In the genomic region with DNA sequence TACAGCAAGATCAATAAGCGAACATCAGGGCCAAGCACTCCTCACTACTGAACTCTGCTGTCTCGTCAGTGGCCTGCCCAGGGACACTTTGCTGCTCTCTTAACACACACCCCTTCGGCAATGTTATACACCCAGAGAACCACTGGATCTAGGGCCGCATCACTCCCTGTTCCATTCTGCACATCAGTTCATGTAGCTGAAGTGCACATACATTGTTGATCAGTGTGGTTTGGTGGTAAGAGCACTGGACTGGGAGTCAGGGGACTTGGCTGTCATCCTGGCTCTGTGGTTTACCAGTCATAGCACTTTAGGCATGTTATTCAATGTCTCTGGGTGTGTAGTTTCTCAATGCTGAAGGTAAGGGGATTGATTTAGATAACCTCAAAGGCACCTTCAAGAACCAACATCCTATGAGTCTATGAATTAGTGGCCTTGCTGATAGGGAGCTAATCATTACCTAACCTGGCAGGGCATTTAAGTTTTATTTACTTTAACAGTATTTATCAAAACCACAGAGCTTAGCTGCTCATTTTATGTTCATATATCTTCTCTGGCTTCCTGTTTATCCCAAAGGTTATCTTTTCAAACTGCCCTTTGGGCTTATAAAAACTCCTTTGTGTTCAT, we compare ENCODE assay signal across 1 cellular context.
TF ChIP-seq lines count a peak whose summit lies in the region.

No MANE protein-coding gene starts in this region.

TF ChIP-seq in SK-N-SH, 30 proteins besides CTCF, POLR2A, EP300 and RAD21 (continued from another document):
- no peak for TF ChIP-seq JUND (IDR thresholded peaks at IDR 0.05)
- no peak for TF ChIP-seq EZH2phosphoT487 (IDR thresholded peaks at IDR 0.05; ENCODE audit: borderline replicate concordance, low read depth)
- TF ChIP-seq, protein P1, sequence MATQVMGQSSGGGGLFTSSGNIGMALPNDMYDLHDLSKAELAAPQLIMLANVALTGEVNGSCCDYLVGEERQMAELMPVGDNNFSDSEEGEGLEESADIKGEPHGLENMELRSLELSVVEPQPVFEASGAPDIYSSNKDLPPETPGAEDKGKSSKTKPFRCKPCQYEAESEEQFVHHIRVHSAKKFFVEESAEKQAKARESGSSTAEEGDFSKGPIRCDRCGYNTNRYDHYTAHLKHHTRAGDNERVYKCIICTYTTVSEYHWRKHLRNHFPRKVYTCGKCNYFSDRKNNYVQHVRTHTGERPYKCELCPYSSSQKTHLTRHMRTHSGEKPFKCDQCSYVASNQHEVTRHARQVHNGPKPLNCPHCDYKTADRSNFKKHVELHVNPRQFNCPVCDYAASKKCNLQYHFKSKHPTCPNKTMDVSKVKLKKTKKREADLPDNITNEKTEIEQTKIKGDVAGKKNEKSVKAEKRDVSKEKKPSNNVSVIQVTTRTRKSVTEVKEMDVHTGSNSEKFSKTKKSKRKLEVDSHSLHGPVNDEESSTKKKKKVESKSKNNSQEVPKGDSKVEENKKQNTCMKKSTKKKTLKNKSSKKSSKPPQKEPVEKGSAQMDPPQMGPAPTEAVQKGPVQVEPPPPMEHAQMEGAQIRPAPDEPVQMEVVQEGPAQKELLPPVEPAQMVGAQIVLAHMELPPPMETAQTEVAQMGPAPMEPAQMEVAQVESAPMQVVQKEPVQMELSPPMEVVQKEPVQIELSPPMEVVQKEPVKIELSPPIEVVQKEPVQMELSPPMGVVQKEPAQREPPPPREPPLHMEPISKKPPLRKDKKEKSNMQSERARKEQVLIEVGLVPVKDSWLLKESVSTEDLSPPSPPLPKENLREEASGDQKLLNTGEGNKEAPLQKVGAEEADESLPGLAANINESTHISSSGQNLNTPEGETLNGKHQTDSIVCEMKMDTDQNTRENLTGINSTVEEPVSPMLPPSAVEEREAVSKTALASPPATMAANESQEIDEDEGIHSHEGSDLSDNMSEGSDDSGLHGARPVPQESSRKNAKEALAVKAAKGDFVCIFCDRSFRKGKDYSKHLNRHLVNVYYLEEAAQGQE (IDR thresholded peaks at IDR 0.05; ENCODE audit: low read depth, low read length) = no peak
- no peak for TF ChIP-seq TEAD4 (IDR thresholded peaks at IDR 0.05; ENCODE audit: borderline replicate concordance, insufficient read depth)
- TF ChIP-seq, protein P2, sequence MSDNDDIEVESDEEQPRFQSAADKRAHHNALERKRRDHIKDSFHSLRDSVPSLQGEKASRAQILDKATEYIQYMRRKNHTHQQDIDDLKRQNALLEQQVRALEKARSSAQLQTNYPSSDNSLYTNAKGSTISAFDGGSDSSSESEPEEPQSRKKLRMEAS (IDR thresholded peaks at IDR 0.05; ENCODE audit: low read depth) = no peak
- TF ChIP-seq RXRA (IDR thresholded peaks at IDR 0.05; ENCODE audit: borderline replicate concordance, low read depth) = no peak
- TF ChIP-seq FOSL2 (IDR thresholded peaks at IDR 0.05; ENCODE audit: borderline replicate concordance, low read depth) = no peak
- no peak for TF ChIP-seq SMC3 (IDR thresholded peaks at IDR 0.05; ENCODE audit: low read depth, low read length)
